In the genomic region with DNA sequence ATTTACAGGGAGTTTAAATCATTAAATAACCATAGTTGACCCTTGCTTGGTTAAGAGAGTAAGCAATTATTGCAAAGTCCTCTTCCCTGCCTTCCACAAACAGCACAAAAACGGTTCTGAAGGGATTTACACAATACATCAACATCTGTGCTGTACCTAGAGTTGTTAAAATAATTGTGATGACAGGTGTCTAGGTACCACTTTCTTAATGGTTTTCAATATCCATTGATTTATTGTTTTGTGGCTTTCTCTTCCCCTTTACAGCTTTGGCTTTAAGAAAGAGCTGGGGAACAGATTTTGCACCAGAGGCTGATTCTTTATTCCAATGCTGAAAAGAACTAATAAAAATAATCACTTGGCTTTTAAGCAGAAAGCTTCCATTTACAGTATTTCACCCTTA, we compare ENCODE assay signal across 8 cellular contexts. TPM values are rescaled to one million over a fixed set of nuclear protein-coding genes. Genes with fewer than 3 reads are reported as not detected.
DNase-seq lines count a peak whose midpoint lies in the region; ATAC-seq and TF ChIP-seq lines count a peak whose summit lies in the region.
"Had no signal": no experiment of that assay in that cellular context is flagged by ENCODE, and none has a peak within 500 bp of the region (broad histone marks: within the 10 kb centered on the region; RNA-seq: fewer than 3 reads in every experiment).

No MANE protein-coding gene starts in this region.

- peaks cover 16% of the 10 kb centered on the region for H3K23me2 ChIP-seq in H9 (ENCODE audit: insufficient read length, low read depth, low read length, poor library complexity, severe bottlenecking)

- no peak overlapping the region for H3K18ac ChIP-seq in H9 (ENCODE audit: insufficient read length, low read depth, low read length)

- no peak overlapping the region for H3K27ac ChIP-seq in H9 (ENCODE audit: insufficient read length, low read depth, low read length)
- H3K27ac ChIP-seq in OCI-LY3 (ENCODE audit: low read length): no peak overlapping the region
- peak overlapping the region; percentile 28 for H3K27ac ChIP-seq in smooth muscle cell (ENCODE audit: low read depth)
- no peak overlapping the region for H3K27ac ChIP-seq in substantia nigra (ENCODE audit: low read depth, low read length, poor library complexity, severe bottlenecking)

- no peak overlapping the region for H2BK20ac ChIP-seq in H9 (ENCODE audit: low read depth, low read length, poor library complexity, severe bottlenecking)

- H3K4me3 ChIP-seq in OCI-LY3 (ENCODE audit: low read length): peak overlapping the region; percentile 96
- H3K4me3 ChIP-seq in fibroblast of villous mesenchyme (ENCODE audit: low read depth, low read length): peak overlapping the region; percentile 91
- H3K4me3 ChIP-seq in smooth muscle cell: peak overlapping the region; percentile 99

- no peak overlapping the region for H3T11ph ChIP-seq in H9 (ENCODE audit: low read length)

- no peaks in the 10 kb centered on the region for H4K20me1 ChIP-seq in H9 (ENCODE audit: control insufficient read depth, insufficient read depth, insufficient read length)
- peaks cover 10% of the 10 kb centered on the region for H4K20me1 ChIP-seq in OCI-LY3 (ENCODE audit: insufficient read depth, low read length)
- H4K20me1 ChIP-seq in smooth muscle cell (ENCODE audit: low read depth): peaks cover 37% of the 10 kb centered on the region

- H4K91ac ChIP-seq in H9 (ENCODE audit: insufficient read length, low read depth, low read length): no peak overlapping the region

- WGBS in H9 (ENCODE audit: extremely low coverage, insufficient read length, low lambda C conversion rate): no CpG with 5 or more reads among the region's 1 CpG
- 4% methylated on average over 1 of the region's 1 CpG for WGBS in smooth muscle cell (ENCODE audit: low lambda C conversion rate)

- no peaks in the 10 kb centered on the region for H3K79me1 ChIP-seq in H9 (ENCODE audit: insufficient read depth, low read depth, low read length, poor library complexity, severe bottlenecking)

- H3K4me3 Mint-ChIP-seq in H9: no peak overlapping the region
- H3K4me3 Mint-ChIP-seq: activated naive CD4-positive, alpha-beta T cell treated with anti-CD3 and anti-CD28 coated beads, Interleukin-2, amount 50 U/mL, for 24 hours had no signal

- peaks cover 4% of the 10 kb centered on the region; the same call in 1 of the 2 replicates for H3K27me3 Mint-ChIP-seq in H9 (ENCODE audit: low read depth)

- H2BK5ac ChIP-seq in H9 (ENCODE audit: insufficient read length, low read length): no peak overlapping the region

- no peak overlapping the region for H3K27ac Mint-ChIP-seq in H9
- H3K27ac Mint-ChIP-seq: activated naive CD4-positive, alpha-beta T cell treated with anti-CD3 and anti-CD28 coated beads, Interleukin-2, amount 50 U/mL, for 24 hours had no signal

- H4K8ac ChIP-seq in H9 (replicated peaks; ENCODE audit: insufficient read length, low read depth, low read length): no peak overlapping the region

- peaks cover 10 to 18% of the 10 kb centered on the region in 2 experiments for H3K9me3 Mint-ChIP-seq in H9
- H3K9me3 Mint-ChIP-seq: activated naive CD4-positive, alpha-beta T cell treated with anti-CD3 and anti-CD28 coated beads, Interleukin-2, amount 50 U/mL, for 24 hours had no signal

- peaks cover 8% of the 10 kb centered on the region for H3F3A ChIP-seq in smooth muscle cell (ENCODE audit: low read depth)

- intact Hi-C loops in posterior vena cava (cut with DNase I): no loop called here

- H2AFZ ChIP-seq in H9 (ENCODE audit: low read length): no peak overlapping the region
- H2AFZ ChIP-seq in OCI-LY3 (ENCODE audit: low read depth, low read length): no peak overlapping the region
- H2AFZ ChIP-seq in smooth muscle cell (ENCODE audit: low read depth): no peak overlapping the region

- H3K4me1 ChIP-seq in H9 (ENCODE audit: insufficient read depth, low read length) (no peaks in the 10 kb centered on the region), OCI-LY3 (ENCODE audit: low read length) (peaks cover 19% of the 10 kb centered on the region), smooth muscle cell (ENCODE audit: low read depth) (peaks cover 3% of the 10 kb centered on the region)

- H3K27me3 ChIP-seq in H9 (ENCODE audit: insufficient read depth, low read length) (no peaks in the 10 kb centered on the region), OCI-LY3 (ENCODE audit: low read depth, low read length) (no peaks in the 10 kb centered on the region), smooth muscle cell (ENCODE audit: low read depth) (no peaks in the 10 kb centered on the region)

- H2BK15ac ChIP-seq in H9 (ENCODE audit: low read depth, low read length): no peak overlapping the region

- no peak overlapping the region for H3K4ac ChIP-seq in H9 (ENCODE audit: low read depth, low read length)

- DNase-seq in H9: no peak
- no peak for DNase-seq in fibroblast of villous mesenchyme (ENCODE audit: low read depth)
- no peak for DNase-seq in smooth muscle cell (lab: John Stamatoyannopoulos, UW; ENCODE audit: unreplicated experiment)
- no peak for DNase-seq in substantia nigra (lab: John Stamatoyannopoulos, UW)
- no peak for DNase-seq in posterior vena cava (ENCODE audit: low spot score)

- no peak overlapping the region for H2AK5ac ChIP-seq in H9 (ENCODE audit: insufficient read length, low read length)

- peaks cover 14 to 18% of the 10 kb centered on the region in 2 experiments for H3K4me1 Mint-ChIP-seq in H9

- no peak overlapping the region for H3K56ac ChIP-seq in H9 (ENCODE audit: insufficient read length, low read depth, low read length)

- H3K36me3 Mint-ChIP-seq in H9 (ENCODE audit: insufficient read depth in 1 of 3, low read depth in 3 of 3): peaks cover 25 to 29% (median 27%) of the 10 kb centered on the region in 3 experiments
- H3K36me3 Mint-ChIP-seq: activated naive CD4-positive, alpha-beta T cell treated with anti-CD3 and anti-CD28 coated beads, Interleukin-2, amount 50 U/mL, for 24 hours had no signal

- H3K23ac ChIP-seq in H9 (ENCODE audit: insufficient read length, low read depth, low read length): no peak overlapping the region

- no peak overlapping the region for H3K14ac ChIP-seq in H9 (ENCODE audit: insufficient read depth, low read length)

- no peak for TF ChIP-seq CTCF in H9 (conservative IDR thresholded peaks at IDR 0.05)
- TF ChIP-seq CTCF in OCI-LY3 (IDR thresholded peaks at IDR 0.05; ENCODE audit: low read depth, low read length): no peak
- no peak for TF ChIP-seq CTCF in fibroblast of villous mesenchyme (IDR thresholded peaks at IDR 0.05; ENCODE audit: insufficient read depth, low read depth, low read length)
- no peak for TF ChIP-seq CTCF in smooth muscle cell (IDR thresholded peaks at IDR 0.05; ENCODE audit: borderline replicate concordance, insufficient read depth, poor library complexity, severe bottlenecking)

- no peak overlapping the region for H2BK12ac ChIP-seq in H9 (ENCODE audit: insufficient read length, low read depth, low read length)

- H3K9ac ChIP-seq in H9 (ENCODE audit: extremely low read depth, insufficient read length, low read length): no peak overlapping the region
- H3K9ac ChIP-seq in OCI-LY3 (ENCODE audit: low read length): 0 out of 2 replicates have a peak overlapping the region, but pooled peaks have one; percentile 18
- H3K9ac ChIP-seq in smooth muscle cell (ENCODE audit: low read depth): no peak overlapping the region

- peak overlapping the region; percentile 93 for H3K4me2 ChIP-seq in H9 (ENCODE audit: insufficient read depth, insufficient read length, low read length)
- peak overlapping the region; percentile 70 for H3K4me2 ChIP-seq in OCI-LY3 (ENCODE audit: low read length)
- peak overlapping the region; percentile 98 for H3K4me2 ChIP-seq in smooth muscle cell

- H3K79me2 ChIP-seq in H9 (ENCODE audit: insufficient read depth, low read length): peaks cover 36% of the 10 kb centered on the region; the same call in 1 of the 2 replicates
- peaks cover 44% of the 10 kb centered on the region for H3K79me2 ChIP-seq in OCI-LY3 (ENCODE audit: low read length)
- H3K79me2 ChIP-seq in smooth muscle cell (ENCODE audit: low read depth): peaks cover 40% of the 10 kb centered on the region

- H3K9me3 ChIP-seq in H9 (ENCODE audit: control insufficient read depth, low read depth, low read length) (no peaks in the 10 kb centered on the region), OCI-LY3 (ENCODE audit: insufficient read depth, low read length) (no peaks in the 10 kb centered on the region), smooth muscle cell (replicated peaks; ENCODE audit: low read depth) (no peaks in the 10 kb centered on the region)

- H3K36me3 ChIP-seq in OCI-LY3 (replicated peaks; ENCODE audit: low read depth, low read length) (peaks cover 22% of the 10 kb centered on the region), smooth muscle cell (ENCODE audit: low read depth) (no peaks in the 10 kb centered on the region)

- no peak for ATAC-seq in GM21619 (IDR thresholded peaks at IDR 0.05; ENCODE audit: unreplicated experiment)

- no peak overlapping the region for H4K5ac ChIP-seq in H9 (ENCODE audit: insufficient read length, low read depth, low read length)

- no peak overlapping the region for H2BK120ac ChIP-seq in H9 (ENCODE audit: low read depth, low read length, poor library complexity, severe bottlenecking)

RNA-seq across cellular contexts. Expression of gene SOX4, which starts 0.6 kb away (rescaled TPM):
- total RNA-seq in H9 (2021): 108 and 112 TPM in 2 replicates
- total RNA-seq in fibroblast of villous mesenchyme: 33.2 and 71.8 TPM in 2 replicates
- 109 and 118 TPM in 2 replicates for total RNA-seq in smooth muscle cell
- polyA plus RNA-seq in smooth muscle cell: 91.6 and 91.9 TPM in 2 replicates
- total RNA-seq in posterior vena cava: 10 to 100 TPM in 1 of 2 donors, 1 to 10 TPM in 1; 7.4 to 10.3 TPM
